ENCODE assay signal across 8 cellular contexts in genomic region chr10:15369642-15370211, GRCh38. TPM values are rescaled to one million over a fixed set of nuclear protein-coding genes. Genes with fewer than 3 reads are reported as not detected.
DNase-seq lines count a peak whose midpoint lies in the region; ATAC-seq and TF ChIP-seq lines count a peak whose summit lies in the region.

No MANE protein-coding gene starts in this region.

- ATAC-seq in lower lobe of right lung = no peak

- H3K4me1 Mint-ChIP-seq in IgD-negative memory B cell = peaks cover 0 to 8% (median 8%) of the 10 kb centered on the region in 3 donors
- peaks cover 3% of the 10 kb centered on the region for H3K4me1 Mint-ChIP-seq in CD14-positive monocyte

- H3K27me3 ChIP-seq in BE2C (peaks cover 13% of the 10 kb centered on the region), lower lobe of right lung (ENCODE audit: low read depth) (peaks cover 5% of the 10 kb centered on the region), thyroid gland (no peaks in the 10 kb centered on the region)

- peak overlapping the region; percentile 47 for H3K4me3 ChIP-seq in BE2C (ENCODE audit: low read depth, low read length)
- peak overlapping the region; percentile 67 for H3K4me3 ChIP-seq in choroid plexus epithelial cell (ENCODE audit: low read depth, low read length)
- peak overlapping the region; percentile 66 for H3K4me3 ChIP-seq in lower lobe of right lung
- H3K4me3 ChIP-seq in thyroid gland (replicated peaks in 1 of 3) = peak overlapping the region in 2 of 3 donors; percentile 27 to 58

- H3K4me3 Mint-ChIP-seq in IgD-negative memory B cell (peak overlapping the region; percentile 30 to 90 (median 74)), CD14-positive monocyte (peak overlapping the region in 1 of 2 donors; percentile 85)

- H3K9me3 Mint-ChIP-seq in IgD-negative memory B cell (peaks cover 0 to 4% (median 0%) of the 10 kb centered on the region in 3 donors), CD14-positive monocyte (peaks cover 0 to 8% (median 6%) of the 10 kb centered on the region in 7 donors)

- DNase-seq in BE2C (no peak), choroid plexus epithelial cell (ENCODE audit: low read depth) (no peak), lower lobe of right lung (no peak), thyroid gland (peak in 1 of 2 donors; percentile 12), CD14-positive monocyte (ENCODE audit: low spot score) (no peak), NCI-H2029 (lab: John Stamatoyannopoulos, UW) (no peak), NCI-H2029 treated with DMSO at 0.1 percent for 48 hours (lab: John Stamatoyannopoulos, UW) (no peak)

- H3K4me1 ChIP-seq in BE2C = no peaks in the 10 kb centered on the region
- no peaks in the 10 kb centered on the region for H3K4me1 ChIP-seq in lower lobe of right lung
- H3K4me1 ChIP-seq in thyroid gland = peaks cover 5 to 6% of the 10 kb centered on the region in 2 donors

- no peaks in the 10 kb centered on the region for H3K36me3 ChIP-seq in BE2C
- H3K36me3 ChIP-seq in lower lobe of right lung = no peaks in the 10 kb centered on the region
- H3K36me3 ChIP-seq in thyroid gland = no peaks in the 10 kb centered on the region

- H3K27ac ChIP-seq in lower lobe of right lung (peak overlapping the region; percentile 68), thyroid gland (peak overlapping the region in 1 of 3 donors; percentile 65)

- H3K9me3 ChIP-seq in BE2C (no peaks in the 10 kb centered on the region), lower lobe of right lung (no peaks in the 10 kb centered on the region), thyroid gland (no peaks in the 10 kb centered on the region)

- 27 to 28% methylated on average over 18 to 22 of the region's 23 CpGs for WGBS in thyroid gland, 2 donors

- no peak for TF ChIP-seq CTCF in BE2C (IDR thresholded peaks at IDR 0.05; ENCODE audit: low read depth, low read length)
- no peak for TF ChIP-seq CTCF in choroid plexus epithelial cell (conservative IDR thresholded peaks at IDR 0.05; ENCODE audit: low read depth, low read length)
- TF ChIP-seq CTCF in lower lobe of right lung (IDR thresholded peaks at IDR 0.05) = no peak
- no peak for TF ChIP-seq CTCF in thyroid gland (IDR thresholded peaks at IDR 0.05)
- TF ChIP-seq CTCF in CD14-positive monocyte (IDR thresholded peaks at IDR 0.05) = no peak

- H3K27ac Mint-ChIP-seq in IgD-negative memory B cell (peak overlapping the region in 1 of 3 donors; percentile 63), CD14-positive monocyte (no peak overlapping the region)

- intact Hi-C loops in lower lobe of right lung (cut with DNase I) (no loop called here), thyroid gland (cut with DNase I) (loop anchor here (5.0 kb wide), 1 partner anchor 157 kb away; no protein-coding TSS in a partner anchor), CD14-positive monocyte (cut with micrococcal nuclease) (no loop called here)

- no peak for TF ChIP-seq POLR2A in thyroid gland (IDR thresholded peaks at IDR 0.05)

- H3K36me3 Mint-ChIP-seq in IgD-negative memory B cell = no peaks in the 10 kb centered on the region
- H3K36me3 Mint-ChIP-seq in CD14-positive monocyte = peaks cover 3% of the 10 kb centered on the region in 2 donors

- H3K27me3 Mint-ChIP-seq in IgD-negative memory B cell (peaks cover 37% of the 10 kb centered on the region), CD14-positive monocyte (ENCODE audit: low read depth in 3 of 3) (peaks cover 69 to 84% (median 77%) of the 10 kb centered on the region in 3 donors)

RNA-seq across cellular contexts. Expression of gene FAM171A1, which starts 1.4 kb away (rescaled TPM):
- 29.0 TPM for polyA plus RNA-seq in BE2C (2012; ENCODE audit: insufficient read depth, insufficient read length, low read depth)
- 0.36 TPM for polyA plus RNA-seq in IgD-negative memory B cell
- 14.0 TPM for total RNA-seq in lower lobe of right lung
- total RNA-seq in thyroid gland = 10 to 100 TPM; 10.2 to 14.9 (median 13.3) TPM
- polyA plus RNA-seq in CD14-positive monocyte = not detected
